12 cellular contexts compared by ENCODE assay signal in genomic region chr19:19417618-19418270, GRCh38. TPM values are rescaled to one million over a fixed set of nuclear protein-coding genes. Genes with fewer than 3 reads are reported as not detected.
A peak's percentile ranks its signal among the peaks of the same experiment; 100 is the strongest.
DNase-seq lines count a peak whose midpoint lies in the region; ATAC-seq, FAIRE-seq and TF ChIP-seq lines count a peak whose summit lies in the region.
"Had no signal": no experiment of that assay in that cellular context is flagged by ENCODE, and none has a peak within 500 bp of the region (broad histone marks: within the 10 kb centered on the region; RNA-seq: fewer than 3 reads in every experiment).

No MANE protein-coding gene starts in this region.

- H3K27me3 Mint-ChIP-seq in activated T-helper 17 cell treated with anti-CD3 and anti-CD28 coated beads, Interleukin-2, amount 50 U/mL, for 72 hours = no peaks in the 10 kb centered on the region
- H3K27me3 Mint-ChIP-seq in nephron (ENCODE audit: low read depth) = no peaks in the 10 kb centered on the region

- peaks cover 19% of the 10 kb centered on the region for H3K36me3 Mint-ChIP-seq in activated T-helper 17 cell treated with anti-CD3 and anti-CD28 coated beads, Interleukin-2, amount 50 U/mL, for 72 hours (ENCODE audit: low read depth)
- H3K36me3 Mint-ChIP-seq in nephron (ENCODE audit: low read depth) = peaks cover 11% of the 10 kb centered on the region

- DNase-seq in D341Med (ENCODE audit: low spot score) = peak; percentile 64
- peak; percentile 46 for DNase-seq in NCI-H2107 treated with DMSO at 0.1 percent for 48 hours (lab: John Stamatoyannopoulos, UW; ENCODE audit: unreplicated experiment)
- no peak for DNase-seq in NCI-H748 (lab: John Stamatoyannopoulos, UW; ENCODE audit: unreplicated experiment)
- DNase-seq in NK-92 treated with Interleukin-12 subunit alpha and Interleukin-12 subunit beta, amount 100 ng/mL, for 24 hours (lab: John Stamatoyannopoulos, UW) = no peak
- DNase-seq in small intestine = no peak
- DNase-seq: glutamatergic neuron, NCI-H1436 had no signal

- H3K4me3 ChIP-seq in small intestine (ENCODE audit: low read depth in 1 of 2, low read length in 2 of 2) = no peak overlapping the region
- H3K4me3 ChIP-seq: smooth muscle cell had no signal

- H3K9me3 Mint-ChIP-seq in activated T-helper 17 cell treated with anti-CD3 and anti-CD28 coated beads, Interleukin-2, amount 50 U/mL, for 72 hours = no peaks in the 10 kb centered on the region
- H3K9me3 Mint-ChIP-seq in nephron = no peaks in the 10 kb centered on the region

- 75 to 77% (median 75%) methylated on average over 10 of the region's 10 CpGs for WGBS in small intestine, 3 donors

- H3K4me1 Mint-ChIP-seq in activated T-helper 17 cell treated with anti-CD3 and anti-CD28 coated beads, Interleukin-2, amount 50 U/mL, for 72 hours = peaks cover 51% of the 10 kb centered on the region
- peaks cover 48% of the 10 kb centered on the region for H3K4me1 Mint-ChIP-seq in nephron

- FAIRE-seq in small intestine (lab: Jason Lieb, UNC) = no peak
- FAIRE-seq: endothelial cell of umbilical vein had no signal

- no peaks in the 10 kb centered on the region for H3K36me3 ChIP-seq in small intestine (ENCODE audit: control insufficient read depth in 2 of 2, insufficient read depth in 2 of 2, low read length in 2 of 2)

- H3K27me3 ChIP-seq in small intestine (ENCODE audit: control insufficient read depth in 2 of 2, insufficient read depth in 2 of 2, low read length in 2 of 2) = no peaks in the 10 kb centered on the region

- no peak overlapping the region for H3K27ac ChIP-seq in small intestine (ENCODE audit: low read depth in 1 of 2, low read length in 1 of 2)

- peak overlapping the region; percentile 41 for H3K4me3 Mint-ChIP-seq in activated T-helper 17 cell treated with anti-CD3 and anti-CD28 coated beads, Interleukin-2, amount 50 U/mL, for 72 hours
- peak overlapping the region in 1 of 3 experiments; percentile 29 for H3K4me3 Mint-ChIP-seq in nephron

- peak overlapping the region; percentile 81 for H3K27ac Mint-ChIP-seq in activated T-helper 17 cell treated with anti-CD3 and anti-CD28 coated beads, Interleukin-2, amount 50 U/mL, for 72 hours
- H3K27ac Mint-ChIP-seq in nephron = peak overlapping the region; percentile 81 to 83 (median 82)

- no peaks in the 10 kb centered on the region for H3K9me3 ChIP-seq in small intestine (ENCODE audit: control insufficient read depth, low read depth)

- no peak for TF ChIP-seq CTCF in nephron (IDR thresholded peaks at IDR 0.05; ENCODE audit: unreplicated experiment in 3 of 3)

- H3K4me1 ChIP-seq in small intestine (ENCODE audit: control insufficient read depth in 2 of 2, insufficient read depth in 1 of 2, low read depth in 1 of 2, low read length in 1 of 2) = peaks cover 0 to 5% of the 10 kb centered on the region in 2 donors

- ATAC-seq in activated T-helper 17 cell treated with anti-CD3 and anti-CD28 coated beads, Interleukin-2, amount 50 U/mL, for 72 hours (replicated peaks) = no peak
- no peak for ATAC-seq in HG03442 (IDR thresholded peaks at IDR 0.05; ENCODE audit: unreplicated experiment)

RNA-seq across cellular contexts. Expression of gene GATAD2A, which starts 12.3 kb away (rescaled TPM):
- 100 to 1,000 TPM in 1 of 2 donors, 10 to 100 TPM in 1; 88.0 to 160 TPM for total RNA-seq in activated T-helper 17 cell treated with anti-CD3 and anti-CD28 coated beads, Interleukin-2, amount 50 U/mL, for 72 hours
- 10 to 100 TPM; 25.9 to 36.5 (median 29.5) TPM for polyA plus RNA-seq in small intestine

Comparison
In these comparisons a context has a peak if more than half of its experiments do, and no peak if none do; other contexts are left out.
1. DNase-seq: peak in D341Med (single experiment) and NCI-H2107 treated with DMSO at 0.1 percent for 48 hours (single experiment); none in NCI-H748 (single experiment), NK-92 treated with Interleukin-12 subunit alpha and Interleukin-12 subunit beta, amount 100 ng/mL, for 24 hours (single experiment) and small intestine (single experiment).